ENCODE assay signal across 17 cellular contexts in genomic region chrX:122835886-122836285, GRCh38.
DNase-seq lines count a peak whose midpoint lies in the region; ATAC-seq and TF ChIP-seq lines count a peak whose summit lies in the region.
"Had no signal": no experiment of that assay in that cellular context is flagged by ENCODE, and none has a peak within 500 bp of the region (broad histone marks: within the 10 kb centered on the region; RNA-seq: fewer than 3 reads in every experiment).

No MANE protein-coding gene starts in this region.

- no peak overlapping the region for H3K4me2 ChIP-seq in GM23248 (ENCODE audit: unreplicated experiment)
- H3K4me2 ChIP-seq: GM23338 had no signal

- no peak for TF ChIP-seq CTCF in fibroblast of mammary gland (conservative IDR thresholded peaks at IDR 0.05; ENCODE audit: control insufficient read depth, insufficient read depth, low read depth, low read length)

- no peaks in the 10 kb centered on the region for H3F3A ChIP-seq in GM23248 (ENCODE audit: insufficient read depth)

- no peak overlapping the region for H3K4me3 ChIP-seq in GM23248
- no peak overlapping the region for H3K4me3 ChIP-seq in fibroblast of mammary gland (ENCODE audit: control insufficient read depth, low read depth, low read length)
- H3K4me3 ChIP-seq: GM23338 had no signal

- H3K79me2 ChIP-seq in GM23248 (ENCODE audit: insufficient read depth) = no peaks in the 10 kb centered on the region

- H2AFZ ChIP-seq in GM23248 = no peak overlapping the region
- H2AFZ ChIP-seq: GM23338 had no signal

- DNase-seq in Ammon's horn (ENCODE audit: low spot score) = peak; percentile 1
- DNase-seq in GM23248 = peak; percentile 6
- DNase-seq in astrocyte of the hippocampus (ENCODE audit: low read depth, low spot score) = peak; percentile 3
- peak; percentile 11 for DNase-seq in fibroblast of mammary gland (ENCODE audit: low read depth)
- no peak for DNase-seq in NCI-H2107 (lab: John Stamatoyannopoulos, UW)
- DNase-seq in DMS 273 treated with DMSO at 0.1 percent for 48 hours (lab: John Stamatoyannopoulos, UW) = no peak
- DNase-seq: 8988T; C1 segment of cervical spinal cord; CD4-positive, alpha-beta T cell; DMS153; DMS79 treated with DMSO at 0.1 percent for 48 hours; GF-D8; H7 had no signal

- WGBS in GM23248 (ENCODE audit: low coverage in 1 of 2, low lambda C conversion rate in 2 of 2, missing lambda C conversion rate in 2 of 2), 2 experiments = 0 to 15% methylated on average over 1 of the region's 1 CpG

- no peak overlapping the region for H3K27ac ChIP-seq in GM23248
- H3K27ac ChIP-seq: HL-60 had no signal

- in situ Hi-C loops in GM23248 (cut with MboI) = no loop called here

- H3K9me3 ChIP-seq in GM23248 (ENCODE audit: low read depth) = no peaks in the 10 kb centered on the region

- no peaks in the 10 kb centered on the region for H3K27me3 ChIP-seq in GM23248 (replicated peaks; ENCODE audit: insufficient read depth)

- no peaks in the 10 kb centered on the region for H3K36me3 ChIP-seq in GM23248 (ENCODE audit: low read depth)

- H3K9me2 ChIP-seq in GM23248 (ENCODE audit: insufficient read depth) = no peaks in the 10 kb centered on the region

- no peaks in the 10 kb centered on the region for H4K20me1 ChIP-seq in GM23248 (ENCODE audit: insufficient read depth)

- ATAC-seq in HG03565 (IDR thresholded peaks at IDR 0.05; ENCODE audit: unreplicated experiment) (no peak), GM21717 (IDR thresholded peaks at IDR 0.05; ENCODE audit: unreplicated experiment) (no peak)
- ATAC-seq: GM23338 had no signal

- H3K4me1 ChIP-seq in GM23248 (ENCODE audit: insufficient read depth) = no peaks in the 10 kb centered on the region

- H3K9ac ChIP-seq in GM23248 = no peak overlapping the region

Comparison
In these comparisons a context has a peak if more than half of its experiments do, and no peak if none do; other contexts are left out.
1. DNase-seq: peak in Ammon's horn (single experiment), GM23248 (single experiment), astrocyte of the hippocampus (single experiment) and fibroblast of mammary gland (single experiment); none in NCI-H2107 (single experiment) and DMS 273 treated with DMSO at 0.1 percent for 48 hours (single experiment).